In the genomic region with DNA sequence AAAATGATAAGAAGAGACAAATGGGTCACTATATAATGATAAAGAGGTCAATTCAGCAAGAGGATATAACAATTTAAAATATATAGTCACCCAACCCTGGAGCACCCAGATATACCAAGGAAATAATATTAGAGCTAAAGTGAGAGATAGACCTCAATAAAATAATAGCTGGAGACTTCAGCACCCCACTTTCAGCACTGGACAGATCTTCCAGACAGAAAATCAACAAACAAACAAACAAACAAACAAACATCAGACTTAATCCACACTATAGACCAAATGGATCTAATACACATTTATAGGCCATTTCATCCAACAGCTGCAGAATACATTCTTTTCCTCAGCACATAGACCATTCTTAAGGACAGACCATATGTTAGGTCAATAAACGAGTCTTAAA, we compare ENCODE assay signal across 1 cellular context.
TF ChIP-seq lines count a peak whose summit lies in the region.

No MANE protein-coding gene starts in this region.

TF ChIP-seq in liver, 16 proteins besides CTCF, POLR2A, EP300 and RAD21 (continued from another document):
- TF ChIP-seq, protein P1, sequence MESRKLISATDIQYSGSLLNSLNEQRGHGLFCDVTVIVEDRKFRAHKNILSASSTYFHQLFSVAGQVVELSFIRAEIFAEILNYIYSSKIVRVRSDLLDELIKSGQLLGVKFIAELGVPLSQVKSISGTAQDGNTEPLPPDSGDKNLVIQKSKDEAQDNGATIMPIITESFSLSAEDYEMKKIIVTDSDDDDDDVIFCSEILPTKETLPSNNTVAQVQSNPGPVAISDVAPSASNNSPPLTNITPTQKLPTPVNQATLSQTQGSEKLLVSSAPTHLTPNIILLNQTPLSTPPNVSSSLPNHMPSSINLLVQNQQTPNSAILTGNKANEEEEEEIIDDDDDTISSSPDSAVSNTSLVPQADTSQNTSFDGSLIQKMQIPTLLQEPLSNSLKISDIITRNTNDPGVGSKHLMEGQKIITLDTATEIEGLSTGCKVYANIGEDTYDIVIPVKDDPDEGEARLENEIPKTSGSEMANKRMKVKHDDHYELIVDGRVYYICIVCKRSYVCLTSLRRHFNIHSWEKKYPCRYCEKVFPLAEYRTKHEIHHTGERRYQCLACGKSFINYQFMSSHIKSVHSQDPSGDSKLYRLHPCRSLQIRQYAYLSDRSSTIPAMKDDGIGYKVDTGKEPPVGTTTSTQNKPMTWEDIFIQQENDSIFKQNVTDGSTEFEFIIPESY (IDR thresholded peaks at IDR 0.05), result no peak
